In genomic region chr12:62732861-62733427, GRCh38 we compare ENCODE assay signal across 1 cellular context.
TF ChIP-seq lines count a peak whose summit lies in the region.

No MANE protein-coding gene starts in this region.

TF ChIP-seq in SK-N-SH, 30 proteins besides CTCF, POLR2A, EP300 and RAD21 (continued from another document):
- TF ChIP-seq USF2 (IDR thresholded peaks at IDR 0.05; ENCODE audit: borderline replicate concordance, low read depth, low read length) (no peak), ELF1 (IDR thresholded peaks at IDR 0.05) (no peak), TAF1 (IDR thresholded peaks at IDR 0.05; ENCODE audit: borderline replicate concordance, low read depth, low read length) (no peak), MEF2A (IDR thresholded peaks at IDR 0.05; ENCODE audit: borderline replicate concordance, low read depth) (no peak), NRF1 (IDR thresholded peaks at IDR 0.05; ENCODE audit: low read depth, low read length) (no peak), TEAD4 (IDR thresholded peaks at IDR 0.05; ENCODE audit: borderline replicate concordance, insufficient read depth) (no peak), MAX (IDR thresholded peaks at IDR 0.05; ENCODE audit: low read depth) (no peak), FOSL2 (IDR thresholded peaks at IDR 0.05; ENCODE audit: borderline replicate concordance, low read depth) (peak; percentile 63; the same call in 1 of the 2 replicates), CHD2 (IDR thresholded peaks at IDR 0.05; ENCODE audit: low read length, partially characterized antibody) (no peak), RFX5 (IDR thresholded peaks at IDR 0.05; ENCODE audit: low read length) (no peak), YY1 (IDR thresholded peaks at IDR 0.05; ENCODE audit: low read depth) (peak; percentile 59), IRF3 (IDR thresholded peaks at IDR 0.05; ENCODE audit: low read depth, low read length) (no peak)
